Comparison of ENCODE assay signal across 7 cellular contexts in genomic region chr3:20340324-20340928, GRCh38.
DNase-seq lines count a peak whose midpoint lies in the region; ATAC-seq and TF ChIP-seq lines count a peak whose summit lies in the region.

No MANE protein-coding gene starts in this region.

- no peak overlapping the region for H3K27ac Mint-ChIP-seq in T-cell

- POLR2A ChIA-PET in T-cell (lab: Charles Lee), result no interaction called here

- CTCF ChIA-PET in T-cell (lab: Charles Lee), result no interaction called here

- no peaks in the 10 kb centered on the region for H3K36me3 ChIP-seq in sigmoid colon

- no peaks in the 10 kb centered on the region for H3K4me1 ChIP-seq in right cardiac atrium (ENCODE audit: control insufficient read depth, insufficient read depth, low read length)
- H3K4me1 ChIP-seq in sigmoid colon, result no peaks in the 10 kb centered on the region

- H3K27ac ChIP-seq in right cardiac atrium (ENCODE audit: low read length) (no peak overlapping the region), sigmoid colon (no peak overlapping the region)

- H3K9me3 Mint-ChIP-seq in T-cell, result no peaks in the 10 kb centered on the region

- DNase-seq in NAMALWA (ENCODE audit: low spot score), result peak; percentile 85
- DNase-seq in T-cell, result peak in 30 of 34 experiments; percentile 4 to 46 (median 28)
- DNase-seq in anterior cingulate cortex (lab: John Stamatoyannopoulos, UW), result peak in 55 of 58 donors; percentile 3 to 82 (median 38)
- peak; percentile 47 to 71 (median 66) for DNase-seq in right cardiac atrium
- peak; percentile 76 for DNase-seq in sigmoid colon

- TF ChIP-seq EP300 in sigmoid colon (IDR thresholded peaks at IDR 0.05), result no peak

- H3K9me3 ChIP-seq in right cardiac atrium (ENCODE audit: control insufficient read depth, low read length) (no peaks in the 10 kb centered on the region), sigmoid colon (no peaks in the 10 kb centered on the region)

- TF ChIP-seq CTCF in sigmoid colon (IDR thresholded peaks at IDR 0.05), result peak; percentile 55 to 81 (median 73)

- H3K36me3 Mint-ChIP-seq in T-cell, result no peaks in the 10 kb centered on the region

- no peaks in the 10 kb centered on the region for H3K4me1 Mint-ChIP-seq in T-cell

- 22% methylated on average over 6 of the region's 6 CpGs for WGBS in right cardiac atrium
- WGBS in sigmoid colon, 2 donors, result 27 to 29% methylated on average over 6 of the region's 6 CpGs

- H3K27me3 Mint-ChIP-seq in T-cell, result no peaks in the 10 kb centered on the region

- TF ChIP-seq POLR2A in sigmoid colon (IDR thresholded peaks at IDR 0.05), result no peak

- H3K4me3 Mint-ChIP-seq in T-cell, result no peak overlapping the region

- ATAC-seq in GM18499 (IDR thresholded peaks at IDR 0.05; ENCODE audit: insufficient read depth, unreplicated experiment) (peak; percentile 85), HG02610 (IDR thresholded peaks at IDR 0.05; ENCODE audit: unreplicated experiment) (peak; percentile 77), T-cell (replicated peaks in 1 of 4) (peak; percentile 51 to 64 (median 54)), right cardiac atrium (peak; percentile 67)

- H3K4me3 ChIP-seq in right cardiac atrium (ENCODE audit: low read length) (no peak overlapping the region), sigmoid colon (no peak overlapping the region)

- intact Hi-C loops in right cardiac atrium (cut with DNase I) (loop anchor here in 3 of 4 donors (5.0 to 10.0 kb wide), 3 partner anchors 1557 to 1777 kb away; no protein-coding TSS in a partner anchor), sigmoid colon (cut with DNase I) (no loop called here)

- H3K27me3 ChIP-seq in right cardiac atrium (ENCODE audit: control insufficient read depth, insufficient read depth) (no peaks in the 10 kb centered on the region), sigmoid colon (no peaks in the 10 kb centered on the region)

Comparison
In these comparisons a context has a peak if more than half of its experiments do, and no peak if none do; other contexts are left out.
1. DNase-seq: peak in every context shown above with its lines; median percentile 85 in NAMALWA; 76 in sigmoid colon; 66 in right cardiac atrium; 38 in anterior cingulate cortex; 28 in T-cell.